In the genomic region with DNA sequence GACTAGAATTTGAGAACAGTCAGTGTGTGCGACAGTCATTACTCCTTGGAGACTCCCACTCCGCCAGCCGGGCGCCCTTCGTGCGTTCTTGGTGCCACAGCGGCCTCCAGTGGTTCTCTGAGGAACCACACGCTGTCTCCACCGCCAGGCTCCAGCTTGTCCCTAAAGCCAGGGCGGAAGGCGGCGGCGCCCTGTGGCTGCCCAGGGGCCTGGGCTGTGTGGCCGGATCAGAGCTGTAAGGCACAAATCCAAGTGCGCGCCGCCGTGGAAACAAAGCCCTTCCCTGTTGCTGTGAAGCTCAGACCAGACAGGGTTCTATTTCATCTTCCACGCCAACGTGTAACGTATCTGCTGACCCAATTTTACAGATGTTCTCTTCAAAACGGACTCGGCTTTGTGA, we compare ENCODE assay signal across 8 cellular contexts. TPM values are rescaled to one million over a fixed set of nuclear protein-coding genes. Genes with fewer than 3 reads are reported as not detected.
A peak's percentile ranks its signal among the peaks of the same experiment; 100 is the strongest.
DNase-seq lines count a peak whose midpoint lies in the region; ATAC-seq, FAIRE-seq and TF ChIP-seq lines count a peak whose summit lies in the region.

No MANE protein-coding gene starts in this region.

- peak; percentile 98 for ATAC-seq in DND-41 (ENCODE audit: insufficient read depth, low read depth)
- ATAC-seq in GM21786 (IDR thresholded peaks at IDR 0.05; ENCODE audit: unreplicated experiment): peak; percentile 89

- H3K4me2 ChIP-seq in DND-41 (ENCODE audit: insufficient read depth, low read length): peak overlapping the region; percentile 38
- H3K4me2 ChIP-seq in KMS-11: no peak overlapping the region; the same call in 1 of the 2 replicates

- H3K27ac ChIP-seq in DND-41 (ENCODE audit: low read length) (no peak overlapping the region), KMS-11 (no peak overlapping the region), neutrophil (no peak overlapping the region), substantia nigra (ENCODE audit: low read depth, low read length, poor library complexity, severe bottlenecking) (no peak overlapping the region)

- H2AFZ ChIP-seq in DND-41 (ENCODE audit: low read depth, low read length): no peak overlapping the region
- H2AFZ ChIP-seq in KMS-11 (ENCODE audit: low read depth): no peak overlapping the region; the same call in none of the 2 replicates

- H3K4me1 ChIP-seq in DND-41 (ENCODE audit: insufficient read depth, low read length) (no peaks in the 10 kb centered on the region), KMS-11 (ENCODE audit: low read depth, poor library complexity, severe bottlenecking) (no peaks in the 10 kb centered on the region), neutrophil (ENCODE audit: control insufficient read depth in 1 of 2, insufficient read depth in 1 of 2, low read depth in 1 of 2, low read length in 1 of 2) (no peaks in the 10 kb centered on the region)

- peak; percentile 79 for TF ChIP-seq CTCF in DND-41 (IDR thresholded peaks at IDR 0.05; ENCODE audit: borderline replicate concordance, extremely low read depth, low read length, poor library complexity, severe bottlenecking)
- peak; percentile 80 for TF ChIP-seq CTCF in KMS-11 (conservative IDR thresholded peaks at IDR 0.05; ENCODE audit: low read depth, low read length)
- TF ChIP-seq CTCF in neutrophil (IDR thresholded peaks at IDR 0.05): peak; percentile 71

- no peaks in the 10 kb centered on the region for H3K4me1 Mint-ChIP-seq in activated T-helper 1 cell treated with anti-CD3 and anti-CD28 coated beads, Interleukin-12 subunit alpha, Interleukin-12 subunit beta, Interleukin-2, Interleukin-4 antibody, amounts not matched to agents 30 ng/mL and 10 ng/mL and 1 ng/mL, durations not matched to agents 14 hours and 24 hours and 36 hours (ENCODE audit: low read depth)

- no peak overlapping the region for H3K27ac Mint-ChIP-seq in activated T-helper 1 cell treated with anti-CD3 and anti-CD28 coated beads, Interleukin-12 subunit alpha, Interleukin-12 subunit beta, Interleukin-2, Interleukin-4 antibody, amounts not matched to agents 30 ng/mL and 10 ng/mL and 1 ng/mL, durations not matched to agents 14 hours and 24 hours and 36 hours

- H3K9me3 Mint-ChIP-seq in activated T-helper 1 cell treated with anti-CD3 and anti-CD28 coated beads, Interleukin-12 subunit alpha, Interleukin-12 subunit beta, Interleukin-2, Interleukin-4 antibody, amounts not matched to agents 30 ng/mL and 10 ng/mL and 1 ng/mL, durations not matched to agents 14 hours and 24 hours and 36 hours: no peaks in the 10 kb centered on the region

- H3K27me3 Mint-ChIP-seq in activated T-helper 1 cell treated with anti-CD3 and anti-CD28 coated beads, Interleukin-12 subunit alpha, Interleukin-12 subunit beta, Interleukin-2, Interleukin-4 antibody, amounts not matched to agents 30 ng/mL and 10 ng/mL and 1 ng/mL, durations not matched to agents 14 hours and 24 hours and 36 hours (ENCODE audit: insufficient read depth): peaks cover 15% of the 10 kb centered on the region

- intact Hi-C loops in activated T-helper 1 cell treated with anti-CD3 and anti-CD28 coated beads, Interleukin-12 subunit alpha, Interleukin-12 subunit beta, Interleukin-2, Interleukin-4 antibody, amounts not matched to agents 30 ng/mL and 10 ng/mL and 1 ng/mL, durations not matched to agents 14 hours and 24 hours and 36 hours (cut with micrococcal nuclease): loop anchor here (1.0 to 5.0 kb wide), 2 partner anchors 1379 to 1422 kb away; no protein-coding TSS in a partner anchor

- DNase-seq in DND-41: peak; percentile 70
- peak; percentile 49 for DNase-seq in RCC 7860 (ENCODE audit: low spot score)
- peak; percentile 28 for DNase-seq in activated T-helper 1 cell treated with anti-CD3 and anti-CD28 coated beads, Interleukin-12 subunit alpha, Interleukin-12 subunit beta, Interleukin-2, Interleukin-4 antibody, amounts not matched to agents 30 ng/mL and 10 ng/mL and 1 ng/mL, durations not matched to agents 14 hours and 24 hours and 36 hours (ENCODE audit: low spot score)
- DNase-seq in fibroblast of the conjunctiva (ENCODE audit: low read depth): peak; percentile 24
- DNase-seq in substantia nigra (lab: John Stamatoyannopoulos, UW): peak; percentile 7 to 88 (median 73)

- H3K9ac ChIP-seq in DND-41 (ENCODE audit: low read depth, low read length) (no peak overlapping the region), KMS-11 (no peak overlapping the region)

- no peak overlapping the region for H3K4me3 Mint-ChIP-seq in activated T-helper 1 cell treated with anti-CD3 and anti-CD28 coated beads, Interleukin-12 subunit alpha, Interleukin-12 subunit beta, Interleukin-2, Interleukin-4 antibody, amounts not matched to agents 30 ng/mL and 10 ng/mL and 1 ng/mL, durations not matched to agents 14 hours and 24 hours and 36 hours

- H3K4me3 ChIP-seq in DND-41 (ENCODE audit: low read depth in 1 of 2, low read length in 2 of 2): no peak overlapping the region
- no peak overlapping the region for H3K4me3 ChIP-seq in KMS-11 (IDR thresholded peaks at IDR 0.05; ENCODE audit: insufficient read depth, low read depth, low read length)
- H3K4me3 ChIP-seq in neutrophil (ENCODE audit: low read depth in 1 of 2, low read length in 1 of 2): no peak overlapping the region

- H3K27me3 ChIP-seq in DND-41 (ENCODE audit: insufficient read depth, low read length, poor library complexity) (no peaks in the 10 kb centered on the region), KMS-11 (ENCODE audit: insufficient read depth, low read depth) (no peaks in the 10 kb centered on the region), neutrophil (peaks cover 7% of the 10 kb centered on the region)

- peaks cover 4% of the 10 kb centered on the region for H3K36me3 Mint-ChIP-seq in activated T-helper 1 cell treated with anti-CD3 and anti-CD28 coated beads, Interleukin-12 subunit alpha, Interleukin-12 subunit beta, Interleukin-2, Interleukin-4 antibody, amounts not matched to agents 30 ng/mL and 10 ng/mL and 1 ng/mL, durations not matched to agents 14 hours and 24 hours and 36 hours (ENCODE audit: low read depth)

- H4K20me1 ChIP-seq in DND-41 (ENCODE audit: insufficient read depth, low read length) (no peaks in the 10 kb centered on the region), KMS-11 (ENCODE audit: insufficient read depth) (no peaks in the 10 kb centered on the region)

- H3K36me3 ChIP-seq in DND-41 (ENCODE audit: insufficient read depth, low read length) (no peaks in the 10 kb centered on the region), KMS-11 (ENCODE audit: insufficient read depth) (no peaks in the 10 kb centered on the region), neutrophil (no peaks in the 10 kb centered on the region)

- H3K79me2 ChIP-seq in DND-41 (ENCODE audit: insufficient read depth, low read length) (no peaks in the 10 kb centered on the region), KMS-11 (ENCODE audit: insufficient read depth, low read depth) (no peaks in the 10 kb centered on the region)

- peak; percentile 33 for FAIRE-seq in RCC 7860 (lab: Jason Lieb, UNC)

- H3K9me3 ChIP-seq in DND-41 (ENCODE audit: insufficient read depth, low read length, severe bottlenecking) (no peaks in the 10 kb centered on the region), neutrophil (no peaks in the 10 kb centered on the region)

RNA-seq across cellular contexts. Expression of gene IDS, which starts 34.1 kb away (rescaled TPM):
- total RNA-seq in activated T-helper 1 cell treated with anti-CD3 and anti-CD28 coated beads, Interleukin-12 subunit alpha, Interleukin-12 subunit beta, Interleukin-2, Interleukin-4 antibody, amounts not matched to agents 30 ng/mL and 10 ng/mL and 1 ng/mL, durations not matched to agents 14 hours and 24 hours and 36 hours: 46.6 and 48.9 TPM in 2 replicates
